ENCODE assay signal across 9 cellular contexts in the genomic region with DNA sequence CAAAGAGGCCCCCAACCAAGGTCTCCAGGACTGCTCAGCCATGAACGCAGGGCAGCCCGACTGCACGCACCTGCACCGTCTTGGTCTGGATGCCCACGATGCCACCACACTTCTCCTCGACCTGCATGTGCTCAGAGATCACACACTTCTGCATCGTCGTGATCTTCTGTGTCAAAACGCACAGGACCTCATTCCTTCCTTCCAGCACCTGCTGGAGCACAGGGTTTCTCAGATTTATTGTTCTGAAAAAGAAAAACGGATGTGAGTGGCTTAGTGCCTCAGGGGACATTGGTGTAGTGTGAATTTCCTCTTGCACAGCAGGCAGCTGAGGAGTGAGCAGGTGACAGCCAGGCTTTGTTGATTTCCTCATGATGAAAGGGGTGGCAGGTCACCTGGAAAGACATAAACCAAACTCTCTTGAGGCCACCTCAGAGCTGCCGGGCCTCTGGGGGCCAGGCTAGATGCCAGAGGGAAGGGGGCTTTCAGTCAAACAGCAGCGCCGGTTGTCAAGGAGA. TPM values are rescaled to one million over a fixed set of nuclear protein-coding genes. Genes with fewer than 3 reads are reported as not detected.
DNase-seq lines count a peak whose midpoint lies in the region; ATAC-seq and TF ChIP-seq lines count a peak whose summit lies in the region.
"Had no signal": no experiment of that assay in that cellular context is flagged by ENCODE, and none has a peak within 500 bp of the region (broad histone marks: within the 10 kb centered on the region; RNA-seq: fewer than 3 reads in every experiment).

No MANE protein-coding gene starts in this region.

- peaks cover 2% of the 10 kb centered on the region for H3K4me1 Mint-ChIP-seq in activated naive CD4-positive, alpha-beta T cell treated with anti-CD3 and anti-CD28 coated beads for 36 hours (ENCODE audit: low read depth)

- DNase-seq in DMS79 treated with DMSO at 0.1 percent for 48 hours (lab: John Stamatoyannopoulos, UW), result peak; percentile 35
- peak; percentile 75 for DNase-seq in NCI-H69 (lab: John Stamatoyannopoulos, UW)
- DNase-seq in activated naive CD4-positive, alpha-beta T cell treated with anti-CD3 and anti-CD28 coated beads for 36 hours, result no peak
- DNase-seq in body of pancreas, result no peak
- DNase-seq in pons (ENCODE audit: low spot score), result no peak
- DNase-seq in ascending aorta (ENCODE audit: low spot score in 2 of 2), result no peak
- DNase-seq: EL had no signal

- H3K36me3 ChIP-seq in body of pancreas (replicated peaks in 1 of 2; ENCODE audit: insufficient read depth in 1 of 2, low read depth in 2 of 2), result no peaks in the 10 kb centered on the region
- H3K36me3 ChIP-seq in ascending aorta, result peaks cover 0 to 23% of the 10 kb centered on the region in 2 donors

- H3K27ac Mint-ChIP-seq in activated naive CD4-positive, alpha-beta T cell treated with anti-CD3 and anti-CD28 coated beads for 36 hours, result no peak overlapping the region

- H3K27me3 ChIP-seq in body of pancreas, result no peaks in the 10 kb centered on the region
- H3K27me3 ChIP-seq in ascending aorta, result no peaks in the 10 kb centered on the region

- H3K4me3 ChIP-seq in body of pancreas (no peak overlapping the region), ascending aorta (no peak overlapping the region)

- ATAC-seq in GM19324 (IDR thresholded peaks at IDR 0.05; ENCODE audit: low FRiP score, unreplicated experiment) (peak; percentile 76), HG03060 (IDR thresholded peaks at IDR 0.05; ENCODE audit: low read depth, unreplicated experiment) (peak; percentile 58), body of pancreas (no peak)

- H3K4me1 ChIP-seq in body of pancreas, result no peaks in the 10 kb centered on the region
- no peaks in the 10 kb centered on the region for H3K4me1 ChIP-seq in ascending aorta

- no peaks in the 10 kb centered on the region for H3K9me3 Mint-ChIP-seq in activated naive CD4-positive, alpha-beta T cell treated with anti-CD3 and anti-CD28 coated beads for 36 hours

- no peak for TF ChIP-seq POLR2A in body of pancreas (IDR thresholded peaks at IDR 0.05)

- intact Hi-C loops in activated naive CD4-positive, alpha-beta T cell treated with anti-CD3 and anti-CD28 coated beads for 36 hours (cut with micrococcal nuclease), result no loop called here
- intact Hi-C loops in body of pancreas (cut with DNase I), result no loop called here
- intact Hi-C loops in ascending aorta (cut with DNase I), result no loop called here

- H3K27me3 Mint-ChIP-seq in activated naive CD4-positive, alpha-beta T cell treated with anti-CD3 and anti-CD28 coated beads for 36 hours (ENCODE audit: low read depth), result peaks cover 22% of the 10 kb centered on the region

- CTCF ChIA-PET in activated naive CD4-positive, alpha-beta T cell treated with anti-CD3 and anti-CD28 coated beads for 36 hours (lab: Charles Lee), result no interaction called here

- WGBS in body of pancreas, 2 donors, result 79 to 81% methylated on average over 13 of the region's 13 CpGs

- H3K4me3 Mint-ChIP-seq in activated naive CD4-positive, alpha-beta T cell treated with anti-CD3 and anti-CD28 coated beads for 36 hours, result no peak overlapping the region

- TF ChIP-seq CTCF in body of pancreas (IDR thresholded peaks at IDR 0.05) (no peak), ascending aorta (IDR thresholded peaks at IDR 0.05) (no peak)

- H3K27ac ChIP-seq in body of pancreas (no peak overlapping the region), ascending aorta (no peak overlapping the region)

- no peaks in the 10 kb centered on the region for H3K9me3 ChIP-seq in body of pancreas
- H3K9me3 ChIP-seq in ascending aorta, result no peaks in the 10 kb centered on the region

- no peaks in the 10 kb centered on the region for H3K36me3 Mint-ChIP-seq in activated naive CD4-positive, alpha-beta T cell treated with anti-CD3 and anti-CD28 coated beads for 36 hours (ENCODE audit: low read depth)

RNA-seq across cellular contexts. Expression of a gene that starts 38.2 kb away (rescaled TPM):
- total RNA-seq in activated naive CD4-positive, alpha-beta T cell treated with anti-CD3 and anti-CD28 coated beads for 36 hours, result 1 to 10 TPM; 6.8 to 6.9 TPM
- total RNA-seq in body of pancreas (1 to 10 TPM; 3.6 to 5.3 TPM), ascending aorta (14.9 TPM)

Comparison
In these comparisons a context has a peak if more than half of its experiments do, and no peak if none do; other contexts are left out.
1. DNase-seq: peak in DMS79 treated with DMSO at 0.1 percent for 48 hours (single experiment) and NCI-H69 (single experiment); none in activated naive CD4-positive, alpha-beta T cell treated with anti-CD3 and anti-CD28 coated beads for 36 hours (single experiment), body of pancreas (0 of 4), pons (single experiment) and ascending aorta (0 of 2).